22 cellular contexts compared by ENCODE assay signal in the genomic region with DNA sequence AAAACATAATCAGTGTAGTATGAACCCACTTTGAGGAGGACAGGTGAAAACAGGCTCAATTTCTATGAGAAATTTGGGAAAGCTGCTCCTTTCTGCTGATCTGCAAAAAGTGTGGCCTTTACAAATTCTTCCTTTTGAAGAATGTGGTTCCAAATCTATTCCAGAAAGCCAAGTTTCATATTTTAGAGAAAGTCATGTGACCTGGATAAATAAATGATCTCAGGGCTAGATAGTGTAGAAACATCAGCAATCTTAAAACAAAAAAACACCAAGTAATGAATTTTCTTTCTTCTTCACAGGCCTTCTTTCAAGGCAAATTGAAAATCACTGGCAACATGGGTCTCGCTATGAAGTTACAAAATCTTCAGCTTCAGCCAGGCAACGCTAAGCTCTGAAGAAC. TPM values are rescaled to one million over a fixed set of nuclear protein-coding genes. Genes with fewer than 3 reads are reported as not detected.
"Had no signal": no experiment of that assay in that cellular context is flagged by ENCODE, and none has a peak within 500 bp of the region (broad histone marks: within the 10 kb centered on the region; RNA-seq: fewer than 3 reads in every experiment).

No MANE protein-coding gene starts in this region.

- ATAC-seq: activated naive CD8-positive, alpha-beta T cell treated with anti-CD3 and anti-CD28 coated beads, Interleukin-2, amount 50 U/mL, for 24 hours; SK-N-SH treated with all-trans-retinoic acid at 6 μM for 48 hours; stimulated activated naive CD8-positive, alpha-beta T cell treated with anti-CD3 and anti-CD28 coated beads, Interleukin-15, Interleukin-2, amounts not matched to agents 100 U/mL and 50 U/mL, for 24 hours; T-cell had no signal

- H3K27me3 ChIP-seq: esophagus squamous epithelium had no signal

- H3K9me3 Mint-ChIP-seq: activated naive CD4-positive, alpha-beta T cell treated with anti-CD3 and anti-CD28 coated beads, Interleukin-2, amount 10 ng/mL, durations not matched to agents 7 days and 5 days; activated naive CD8-positive, alpha-beta T cell treated with anti-CD3 and anti-CD28 coated beads, Interleukin-2, amount 50 U/mL, for 24 hours; dendritic cell treated with granulocyte-macrophage colony-stimulating factor and Interleukin-4, amounts not matched to agents 40 ng/mL and 50 ng/mL, for 4 days; neural crest cell; T-cell had no signal

- DNase-seq: activated CD4-positive, CD25-positive, alpha-beta regulatory T cell treated with anti-CD3 and anti-CD28 coated beads, Interleukin-2, amount 50 U/mL, for 72 hours; activated CD8-positive, alpha-beta memory T cell treated with anti-CD3 and anti-CD28 coated beads for 24 hours; activated CD8-positive, alpha-beta memory T cell treated with anti-CD3 and anti-CD28 coated beads, Interleukin-2, amount 50 U/mL, for 48 hours; activated effector memory CD4-positive, alpha-beta T cell treated with Interleukin-2 at 50 U/mL for 16 hours; activated naive CD4-positive, alpha-beta T cell treated with anti-CD3 and anti-CD28 coated beads, Interleukin-2, amount 10 ng/mL, durations not matched to agents 7 days and 5 days; activated naive CD8-positive, alpha-beta T cell treated with anti-CD3 and anti-CD28 coated beads, Interleukin-2, amount 50 U/mL, for 24 hours; activated T-cell treated with anti-CD3 and anti-CD28 coated beads, Interleukin-2, amount 50 U/mL, for 48 hours; effector CD8-positive, alpha-beta T cell; esophagus squamous epithelium; foreskin fibroblast; glutamatergic neuron; mammary epithelial cell; stimulated activated CD4-positive, alpha-beta T cell treated with anti-CD3 and anti-CD28 coated beads, Interleukin-2, amount 100 ng/mL, for 24 hours; stimulated activated naive CD8-positive, alpha-beta T cell treated with anti-CD3 and anti-CD28 coated beads, Interleukin-15, Interleukin-2, amounts not matched to agents 100 U/mL and 50 U/mL, for 24 hours; T-cell; T-helper 9 cell; trophoblast cell had no signal

- H3K9me3 ChIP-seq: esophagus squamous epithelium had no signal

- H3K4me3 ChIP-seq: esophagus squamous epithelium had no signal

- H3K27me3 Mint-ChIP-seq: activated naive CD4-positive, alpha-beta T cell treated with anti-CD3 and anti-CD28 coated beads, Interleukin-2, amount 10 ng/mL, durations not matched to agents 7 days and 5 days; activated naive CD8-positive, alpha-beta T cell treated with anti-CD3 and anti-CD28 coated beads, Interleukin-2, amount 50 U/mL, for 24 hours; dendritic cell treated with granulocyte-macrophage colony-stimulating factor and Interleukin-4, amounts not matched to agents 40 ng/mL and 50 ng/mL, for 4 days; T-cell had no signal

- H3K27ac ChIP-seq: esophagus squamous epithelium had no signal

- H3K27ac Mint-ChIP-seq: activated naive CD4-positive, alpha-beta T cell treated with anti-CD3 and anti-CD28 coated beads, Interleukin-2, amount 10 ng/mL, durations not matched to agents 7 days and 5 days; activated naive CD8-positive, alpha-beta T cell treated with anti-CD3 and anti-CD28 coated beads, Interleukin-2, amount 50 U/mL, for 24 hours; dendritic cell treated with granulocyte-macrophage colony-stimulating factor and Interleukin-4, amounts not matched to agents 40 ng/mL and 50 ng/mL, for 4 days; progenitor cell of endocrine pancreas; T-cell had no signal

- H3K4me3 Mint-ChIP-seq: activated naive CD4-positive, alpha-beta T cell treated with anti-CD3 and anti-CD28 coated beads, Interleukin-2, amount 10 ng/mL, durations not matched to agents 7 days and 5 days; activated naive CD8-positive, alpha-beta T cell treated with anti-CD3 and anti-CD28 coated beads, Interleukin-2, amount 50 U/mL, for 24 hours; dendritic cell treated with granulocyte-macrophage colony-stimulating factor and Interleukin-4, amounts not matched to agents 40 ng/mL and 50 ng/mL, for 4 days; neural crest cell; T-cell had no signal

RNA-seq across cellular contexts. Expression of a gene that starts 11.7 kb away (rescaled TPM):
- total RNA-seq: mammary epithelial cell had no signal
- polyA plus RNA-seq: keratinocyte, mammary epithelial cell had no signal
